Comparison of ENCODE assay signal across 10 cellular contexts in genomic region chr17:6420173-6420641, GRCh38. TPM values are rescaled to one million over a fixed set of nuclear protein-coding genes. Genes with fewer than 3 reads are reported as not detected.
DNase-seq lines count a peak whose midpoint lies in the region; ATAC-seq and TF ChIP-seq lines count a peak whose summit lies in the region.
"Had no signal": no experiment of that assay in that cellular context is flagged by ENCODE, and none has a peak within 500 bp of the region (broad histone marks: within the 10 kb centered on the region; RNA-seq: fewer than 3 reads in every experiment).

No MANE protein-coding gene starts in this region.

- H3K4me1 Mint-ChIP-seq in Calu3 (ENCODE audit: low read depth, unreplicated experiment): peaks cover 6% of the 10 kb centered on the region

- CTCF ChIA-PET in Calu3 (lab: Charles Lee): interaction anchor here (0.5 kb wide), 1 partner anchor 831 kb away, joined by 3 read pairs; no protein-coding TSS in a partner anchor

- DNase-seq in Calu3: peak; percentile 51
- DNase-seq in HuH-7 (ENCODE audit: low spot score): peak; percentile 50
- peak; percentile 31 for DNase-seq in activated naive CD4-positive, alpha-beta T cell treated with anti-CD3 and anti-CD28 coated beads, Interleukin-2, amount 50 U/mL, for 16 hours
- no peak for DNase-seq in right lobe of liver
- DNase-seq in germinal center (ENCODE audit: low spot score): no peak
- DNase-seq in MG63: no peak
- no peak for DNase-seq in dedifferentiated amniotic fluid mesenchymal stem cell (ENCODE audit: extremely low spot score)
- DNase-seq: transverse colon had no signal

- WGBS in right lobe of liver (ENCODE audit: insufficient coverage, low coverage, low lambda C conversion rate, missing lambda C conversion rate): 8% methylated on average over 4 of the region's 13 CpGs

- H3K36me3 ChIP-seq in right lobe of liver (no peaks in the 10 kb centered on the region), MG63 (no peaks in the 10 kb centered on the region)
- H3K36me3 ChIP-seq: transverse colon had no signal

- no TSS peak for BruUV-seq in Calu3 (replicated peaks; lab: Mats Ljungman, UMichigan)

- H3K27me3 Mint-ChIP-seq in Calu3 (ENCODE audit: unreplicated experiment): peaks cover 59% of the 10 kb centered on the region

- no peaks in the 10 kb centered on the region for H3K4me1 ChIP-seq in right lobe of liver
- H3K4me1 ChIP-seq: body of pancreas, transverse colon had no signal

- H3K27me3 ChIP-seq in right lobe of liver (no peaks in the 10 kb centered on the region), MG63 (no peaks in the 10 kb centered on the region)
- H3K27me3 ChIP-seq: body of pancreas had no signal

- no peak overlapping the region for H3K27ac ChIP-seq in right lobe of liver
- H3K27ac ChIP-seq: body of pancreas, transverse colon had no signal

- no peak overlapping the region for H3K4me3 ChIP-seq in right lobe of liver
- H3K4me3 ChIP-seq in MG63: no peak overlapping the region
- H3K4me3 ChIP-seq: body of pancreas, transverse colon had no signal

- H3K4me3 Mint-ChIP-seq in Calu3 (ENCODE audit: low read depth, unreplicated experiment): no peak overlapping the region

- H3K36me3 Mint-ChIP-seq in Calu3 (ENCODE audit: insufficient read depth, unreplicated experiment): no peaks in the 10 kb centered on the region

- intact Hi-C loops in Calu3 (cut with micrococcal nuclease; ENCODE audit: unreplicated experiment) (loop anchor here (2.0 kb wide), 1 partner anchor 833 kb away; no protein-coding TSS in a partner anchor), right lobe of liver (cut with DNase I) (loop anchor here (5.0 kb wide), 2 partner anchors 823 to 833 kb away; no protein-coding TSS in a partner anchor)

- TF ChIP-seq CTCF in Calu3 (IDR thresholded peaks at IDR 0.05; ENCODE audit: unreplicated experiment) (no peak), right lobe of liver (IDR thresholded peaks at IDR 0.05) (peak in 3 of 4 donors; percentile 16 to 30 (median 25))

- H3K27ac Mint-ChIP-seq in Calu3 (ENCODE audit: unreplicated experiment): no peak overlapping the region

- ATAC-seq in right lobe of liver (peak in 1 of 4 donors; percentile 29), GM19328 (IDR thresholded peaks at IDR 0.05; ENCODE audit: unreplicated experiment) (no peak)
- ATAC-seq: body of pancreas had no signal

- no peak for TF ChIP-seq POLR2A in right lobe of liver (IDR thresholded peaks at IDR 0.05)

- no peaks in the 10 kb centered on the region for H3K9me3 Mint-ChIP-seq in Calu3 (ENCODE audit: low read depth, unreplicated experiment)

- H3K9me3 ChIP-seq in right lobe of liver: no peaks in the 10 kb centered on the region
- H3K9me3 ChIP-seq in MG63: no peaks in the 10 kb centered on the region
- H3K9me3 ChIP-seq: body of pancreas, transverse colon had no signal

RNA-seq across cellular contexts. Expression of gene AIPL1, which starts 14.7 kb away (rescaled TPM):
- not detected in 2 replicates for total RNA-seq in Calu3 (2022)
- not detected for total RNA-seq in right lobe of liver
- total RNA-seq in MG63 (2014; rRNA removed; shearing (Covaris generic); ENCODE audit: low replicate concordance): not detected in 2 replicates
- total RNA-seq: body of pancreas, transverse colon had no signal

RNA-seq across cellular contexts. Expression of gene PIMREG, which starts 24.0 kb away (rescaled TPM):
- total RNA-seq in Calu3 (2022): 24.3 and 28.3 TPM in 2 replicates
- under 1 TPM in 2 of 6 experiments, not detected in 4; 0.18 to 0.37 TPM for total RNA-seq in right lobe of liver
- total RNA-seq in MG63 (2014; rRNA removed; shearing (Covaris generic); ENCODE audit: low replicate concordance): 41.8 and 46.6 TPM in 2 replicates
- total RNA-seq: body of pancreas had no signal

Comparison
In these comparisons a context has a peak if more than half of its experiments do, and no peak if none do; other contexts are left out.
1. DNase-seq: peak in Calu3 (single experiment), HuH-7 (single experiment) and activated naive CD4-positive, alpha-beta T cell treated with anti-CD3 and anti-CD28 coated beads, Interleukin-2, amount 50 U/mL, for 16 hours (single experiment); none in right lobe of liver (0 of 3), germinal center (single experiment), MG63 (single experiment) and dedifferentiated amniotic fluid mesenchymal stem cell (single experiment).
2. RNA of gene PIMREG, which starts 24.0 kb away (total RNA-seq): 41.8 to 46.6 TPM in MG63 and 24.3 to 28.3 TPM in Calu3; 0.18 to 0.37 TPM in right lobe of liver; every median in the first group is over 10 times any median in the second.